In genomic region chr10:92699518-92700272, GRCh38 we compare ENCODE assay signal across 8 cellular contexts. TPM values are rescaled to one million over a fixed set of nuclear protein-coding genes. Genes with fewer than 3 reads are reported as not detected.
DNase-seq lines count a peak whose midpoint lies in the region; ATAC-seq, FAIRE-seq and TF ChIP-seq lines count a peak whose summit lies in the region.

No MANE protein-coding gene starts in this region.

- peak; percentile 37 to 56 for ATAC-seq in lower lobe of right lung

- H3K4me3 ChIP-seq in A673 (ENCODE audit: low read depth, low read length, poor library complexity, severe bottlenecking), result peak overlapping the region; percentile 51
- peak overlapping the region; percentile 25 for H3K4me3 ChIP-seq in SJSA1
- H3K4me3 ChIP-seq in choroid plexus epithelial cell (ENCODE audit: low read depth, low read length), result peak overlapping the region; percentile 62
- peak overlapping the region; percentile 49 for H3K4me3 ChIP-seq in lower lobe of right lung

- H3K27me3 ChIP-seq in A673 (replicated peaks; ENCODE audit: insufficient read depth, low read depth, low read length, poor library complexity) (no peaks in the 10 kb centered on the region), SJSA1 (replicated peaks) (no peaks in the 10 kb centered on the region), lower lobe of right lung (ENCODE audit: low read depth) (peaks cover 21% of the 10 kb centered on the region)

- peaks cover 6% of the 10 kb centered on the region for H3K4me1 ChIP-seq in A673 (ENCODE audit: insufficient read depth, low read length, poor library complexity, severe bottlenecking)
- H3K4me1 ChIP-seq in SJSA1 (replicated peaks), result peaks cover 12% of the 10 kb centered on the region
- H3K4me1 ChIP-seq in lower lobe of right lung, result peaks cover 22% of the 10 kb centered on the region

- POLR2A ChIA-PET in A673 (lab: Charles Lee; ENCODE audit: low non-redundant PET), result interaction anchor here (0.6 kb wide), 1 partner anchor 102 kb away, joined by 3 read pairs; no protein-coding TSS in a partner anchor

- peaks cover 4% of the 10 kb centered on the region for H3K36me3 ChIP-seq in A673 (ENCODE audit: insufficient read depth, low read length, poor library complexity, severe bottlenecking)
- peaks cover 10% of the 10 kb centered on the region for H3K36me3 ChIP-seq in SJSA1
- peaks cover 15% of the 10 kb centered on the region for H3K36me3 ChIP-seq in lower lobe of right lung

- TF ChIP-seq CTCF in A673 (conservative IDR thresholded peaks at IDR 0.05; ENCODE audit: low read depth, low read length) (no peak), choroid plexus epithelial cell (conservative IDR thresholded peaks at IDR 0.05; ENCODE audit: low read depth, low read length) (peak; percentile 4), lower lobe of right lung (IDR thresholded peaks at IDR 0.05) (no peak), type B pancreatic cell (conservative IDR thresholded peaks at IDR 0.05) (no peak), D721Med (IDR thresholded peaks at IDR 0.05; ENCODE audit: insufficient read depth, missing control alignments) (no peak)

- H3K4me1 Mint-ChIP-seq in type B pancreatic cell (ENCODE audit: unreplicated experiment), result peaks cover 5% of the 10 kb centered on the region

- CTCF ChIA-PET in A673 (lab: Charles Lee), result no interaction called here

- no peak for FAIRE-seq in D721Med (lab: Jason Lieb, UNC)

- H3K9me3 ChIP-seq in A673 (ENCODE audit: low read depth, low read length, poor library complexity, severe bottlenecking), result no peaks in the 10 kb centered on the region
- no peaks in the 10 kb centered on the region for H3K9me3 ChIP-seq in SJSA1 (replicated peaks)
- H3K9me3 ChIP-seq in lower lobe of right lung, result no peaks in the 10 kb centered on the region

- peak overlapping the region; percentile 84 for H3K4me3 Mint-ChIP-seq in type B pancreatic cell

- H3K9me3 Mint-ChIP-seq in type B pancreatic cell, result no peaks in the 10 kb centered on the region

- H3K36me3 Mint-ChIP-seq in type B pancreatic cell, result no peaks in the 10 kb centered on the region

- BruUV-seq in A673 (replicated peaks; lab: Mats Ljungman, UMichigan), result TSS peak; percentile 74

- H3K27me3 Mint-ChIP-seq in type B pancreatic cell, result peaks cover 89% of the 10 kb centered on the region

- peak overlapping the region; percentile 6 for H3K27ac Mint-ChIP-seq in type B pancreatic cell

- H3K27ac ChIP-seq in A673 (ENCODE audit: low read depth, low read length, poor library complexity, severe bottlenecking) (peak overlapping the region; percentile 75), SJSA1 (peak overlapping the region; percentile 50), lower lobe of right lung (peak overlapping the region; percentile 43)

- intact Hi-C loops in A673 (cut with micrococcal nuclease; ENCODE audit: unreplicated experiment), result loop anchor here (5.0 kb wide), 1 partner anchor 123 kb away; no protein-coding TSS in a partner anchor
- intact Hi-C loops in lower lobe of right lung (cut with DNase I), result no loop called here

- peak; percentile 94 for DNase-seq in A673 (ENCODE audit: low spot score)
- peak; percentile 50 for DNase-seq in H4 (ENCODE audit: low spot score)
- DNase-seq in SJSA1 (ENCODE audit: low read depth in 1 of 2, low spot score in 2 of 2), result peak; percentile 61 to 65
- DNase-seq in choroid plexus epithelial cell (ENCODE audit: low read depth), result peak; percentile 47
- DNase-seq in lower lobe of right lung, result no peak
- no peak for DNase-seq in type B pancreatic cell (ENCODE audit: extremely low spot score, unreplicated experiment)
- no peak for DNase-seq in D341Med (ENCODE audit: low spot score)
- DNase-seq in D721Med (ENCODE audit: insufficient read length, low spot score), result no peak

RNA-seq across cellular contexts. Expression of gene HHEX, which starts 9.9 kb away (rescaled TPM):
- 8.4 and 12.1 TPM in 2 replicates for total RNA-seq in A673 (2021)
- total RNA-seq in H4 (2014; rRNA removed; shearing (Covaris generic)), result not detected in 2 replicates
- total RNA-seq in SJSA1 (2014; rRNA removed; shearing (Covaris generic)), result 17.3 and 17.7 TPM in 2 replicates
- total RNA-seq in lower lobe of right lung, result 19.5 TPM
- 6.6 and 6.7 TPM in 2 replicates for total RNA-seq in type B pancreatic cell (ENCODE audit: low replicate concordance)

Comparison
In these comparisons a context has a peak if more than half of its experiments do, and no peak if none do; other contexts are left out.
1. DNase-seq: peak in A673 (single experiment), H4 (single experiment), SJSA1 (2 of 2) and choroid plexus epithelial cell (single experiment); none in lower lobe of right lung (single experiment), type B pancreatic cell (single experiment), D341Med (single experiment) and D721Med (single experiment).
2. Peak in every context shown above with its lines, with median percentiles within 50 percentile points of each other: H3K27ac ChIP-seq and H3K4me3 ChIP-seq.